Comparison of ENCODE assay signal across 8 cellular contexts in genomic region chr11:94130589-94131362, GRCh38. TPM values are rescaled to one million over a fixed set of nuclear protein-coding genes. Genes with fewer than 3 reads are reported as not detected.
DNase-seq lines count a peak whose midpoint lies in the region; ATAC-seq and TF ChIP-seq lines count a peak whose summit lies in the region.

No MANE protein-coding gene starts in this region.

- H3K9me3 ChIP-seq in SU-DHL-6 (ENCODE audit: insufficient read depth, low read length) (no peaks in the 10 kb centered on the region), heart right ventricle (no peaks in the 10 kb centered on the region), skeletal muscle satellite cell (replicated peaks; ENCODE audit: low read length) (no peaks in the 10 kb centered on the region)

- peaks cover 16 to 74% (median 70%) of the 10 kb centered on the region in 9 donors for H3K4me1 ChIP-seq in heart right ventricle
- H3K4me1 ChIP-seq in skeletal muscle satellite cell (ENCODE audit: control insufficient read depth, insufficient read depth, low read length), result peaks cover 65% of the 10 kb centered on the region

- DNase-seq in heart right ventricle (no peak), amygdala (lab: John Stamatoyannopoulos, UW) (no peak), iPS-NIHi7 (ENCODE audit: extremely low spot score) (no peak)

- H3K9me2 ChIP-seq in SU-DHL-6 (replicated peaks; ENCODE audit: insufficient read depth, low read length), result no peaks in the 10 kb centered on the region

- peaks cover 49% of the 10 kb centered on the region for H3K79me2 ChIP-seq in SU-DHL-6 (ENCODE audit: insufficient read depth, low read length)

- H3K27ac ChIP-seq in SU-DHL-6 (ENCODE audit: low read depth, low read length), result no peak overlapping the region
- H3K27ac ChIP-seq in heart right ventricle, result peak overlapping the region; percentile 31 to 98 (median 94)

- H3K4me2 ChIP-seq in SU-DHL-6 (ENCODE audit: low read depth, low read length, poor library complexity, severe bottlenecking), result peak overlapping the region; percentile 90
- peak overlapping the region; percentile 92 for H3K4me2 ChIP-seq in skeletal muscle satellite cell (ENCODE audit: low read length)

- WGBS in heart right ventricle, 2 donors, result 61 to 70% methylated on average over 10 of the region's 10 CpGs

- intact Hi-C loops in heart right ventricle (cut with DNase I), result loop anchor here in 1 of 10 donors (5.0 kb wide), 1 partner anchor 52 kb away; no protein-coding TSS in a partner anchor

- no peak overlapping the region for H2AFZ ChIP-seq in SU-DHL-6 (ENCODE audit: low read depth, low read length, severe bottlenecking)

- no peaks in the 10 kb centered on the region for H3F3A ChIP-seq in SU-DHL-6 (ENCODE audit: insufficient read depth)

- ATAC-seq in heart right ventricle, result peak in 3 of 8 donors; percentile 1 to 15 (median 8)
- ATAC-seq in GM18519 (IDR thresholded peaks at IDR 0.05; ENCODE audit: low FRiP score, unreplicated experiment), result no peak
- ATAC-seq in GM18909 (IDR thresholded peaks at IDR 0.05; ENCODE audit: poor library complexity, unreplicated experiment), result no peak

- no peaks in the 10 kb centered on the region for H3K36me3 ChIP-seq in SU-DHL-6 (ENCODE audit: low read length)
- H3K36me3 ChIP-seq in heart right ventricle, result no peaks in the 10 kb centered on the region
- H3K36me3 ChIP-seq in skeletal muscle satellite cell (ENCODE audit: insufficient read depth, low read length), result no peaks in the 10 kb centered on the region

- TF ChIP-seq CTCF in SU-DHL-6 (IDR thresholded peaks at IDR 0.05; ENCODE audit: insufficient read depth, low read length, poor library complexity, severe bottlenecking), result no peak
- TF ChIP-seq CTCF in heart right ventricle (IDR thresholded peaks at IDR 0.05), result no peak

- H3K9ac ChIP-seq in SU-DHL-6 (ENCODE audit: low read length), result no peak overlapping the region
- peak overlapping the region; percentile 86 for H3K9ac ChIP-seq in skeletal muscle satellite cell (ENCODE audit: low read depth, low read length)

- H3K27me3 ChIP-seq in SU-DHL-6 (ENCODE audit: low read length) (no peaks in the 10 kb centered on the region), heart right ventricle (no peaks in the 10 kb centered on the region), skeletal muscle satellite cell (ENCODE audit: control insufficient read depth, insufficient read depth, low read length) (no peaks in the 10 kb centered on the region)

- peak overlapping the region; percentile 91; the same call in 1 of the 2 replicates for H3K4me3 ChIP-seq in GM08714 (ENCODE audit: low read length)
- no peak overlapping the region for H3K4me3 ChIP-seq in SU-DHL-6 (ENCODE audit: insufficient read depth, low read length, poor library complexity, severe bottlenecking)
- peak overlapping the region in 8 of 10 donors; percentile 77 to 90 (median 84) for H3K4me3 ChIP-seq in heart right ventricle
- H3K4me3 ChIP-seq in skeletal muscle satellite cell (ENCODE audit: low read length), result peak overlapping the region; percentile 82

- peaks cover 5% of the 10 kb centered on the region; the same call in 1 of the 2 replicates for H4K20me1 ChIP-seq in SU-DHL-6 (ENCODE audit: low read depth, low read length)

RNA-seq across cellular contexts. Expression of gene PANX1, which starts 2.1 kb away (rescaled TPM):
- 10 to 100 TPM; 16.1 to 42.4 (median 22.0) TPM for total RNA-seq in heart right ventricle
- 1 to 10 TPM; 4.4 to 5.9 TPM for polyA plus RNA-seq in heart right ventricle
- total RNA-seq in skeletal muscle satellite cell (2012; rRNA removed), result 45.1 and 54.0 TPM in 2 replicates
